In genomic region chr7:130896898-130897514, GRCh38 we compare ENCODE assay signal across 8 cellular contexts.
A peak's percentile ranks its signal among the peaks of the same experiment; 100 is the strongest.
DNase-seq lines count a peak whose midpoint lies in the region; ATAC-seq and TF ChIP-seq lines count a peak whose summit lies in the region.

No MANE protein-coding gene starts in this region.

- peak overlapping the region; percentile 70 for H3K4me3 Mint-ChIP-seq in activated T-helper 17 cell treated with anti-CD3 and anti-CD28 coated beads, Interleukin-2, amount 50 U/mL, for 72 hours
- peak overlapping the region; percentile 18 for H3K4me3 Mint-ChIP-seq in natural killer cell treated with Interleukin-12 subunit alpha and Interleukin-12 subunit beta and Interleukin-15 and Interleukin-18, amount 100 ng/mL, for 72 hours

- no peak overlapping the region for H3K4me2 ChIP-seq in DND-41 (ENCODE audit: insufficient read depth, low read length)

- peaks cover 100% of the 10 kb centered on the region for H3K36me3 Mint-ChIP-seq in activated T-helper 17 cell treated with anti-CD3 and anti-CD28 coated beads, Interleukin-2, amount 50 U/mL, for 72 hours (ENCODE audit: low read depth)
- H3K36me3 Mint-ChIP-seq in natural killer cell treated with Interleukin-12 subunit alpha and Interleukin-12 subunit beta and Interleukin-15 and Interleukin-18, amount 100 ng/mL, for 72 hours = peaks cover 35% of the 10 kb centered on the region

- peak; percentile 73 for ATAC-seq in DND-41 (ENCODE audit: insufficient read depth, low read depth)
- ATAC-seq in HG02885 (IDR thresholded peaks at IDR 0.05; ENCODE audit: poor library complexity, unreplicated experiment) = peak; percentile 48
- peak; percentile 46 for ATAC-seq in activated T-helper 17 cell treated with anti-CD3 and anti-CD28 coated beads, Interleukin-2, amount 50 U/mL, for 72 hours (replicated peaks)
- ATAC-seq in natural killer cell treated with Interleukin-12 subunit alpha and Interleukin-12 subunit beta and Interleukin-15 and Interleukin-18, amount 100 ng/mL, for 72 hours = peak; percentile 61 to 76
- ATAC-seq in HG02623 (IDR thresholded peaks at IDR 0.05; ENCODE audit: unreplicated experiment) = no peak

- no peak for TF ChIP-seq POLR2A in Peyer's patch (IDR thresholded peaks at IDR 0.05)

- peaks cover 40% of the 10 kb centered on the region for H3K4me1 ChIP-seq in DND-41 (ENCODE audit: insufficient read depth, low read length)
- peaks cover 8 to 76% (median 20%) of the 10 kb centered on the region in 4 donors for H3K4me1 ChIP-seq in Peyer's patch
- H3K4me1 ChIP-seq in subcutaneous abdominal adipose tissue (ENCODE audit: control insufficient read depth in 5 of 5, insufficient read depth in 5 of 5, low read length in 5 of 5) = peaks cover 0 to 36% (median 10%) of the 10 kb centered on the region in 5 donors

- H3K9ac ChIP-seq in DND-41 (ENCODE audit: low read depth, low read length) (no peak overlapping the region), subcutaneous abdominal adipose tissue (ENCODE audit: low read length in 5 of 5) (peak overlapping the region in 1 of 5 donors; percentile 21)

- H3K9me3 ChIP-seq in DND-41 (ENCODE audit: insufficient read depth, low read length, severe bottlenecking) (no peaks in the 10 kb centered on the region), Peyer's patch (no peaks in the 10 kb centered on the region), subcutaneous abdominal adipose tissue (ENCODE audit: control insufficient read depth in 5 of 5, low read length in 5 of 5) (no peaks in the 10 kb centered on the region)

- peaks cover 80% of the 10 kb centered on the region for H3K36me3 ChIP-seq in DND-41 (ENCODE audit: insufficient read depth, low read length)
- no peaks in the 10 kb centered on the region for H3K36me3 ChIP-seq in Peyer's patch
- peaks cover 0 to 47% (median 30%) of the 10 kb centered on the region in 5 donors for H3K36me3 ChIP-seq in subcutaneous abdominal adipose tissue (ENCODE audit: control insufficient read depth in 5 of 5, insufficient read depth in 5 of 5, low read length in 5 of 5)

- H3K27me3 ChIP-seq in DND-41 (ENCODE audit: insufficient read depth, low read length, poor library complexity) = no peaks in the 10 kb centered on the region
- no peaks in the 10 kb centered on the region for H3K27me3 ChIP-seq in Peyer's patch
- H3K27me3 ChIP-seq in subcutaneous abdominal adipose tissue (ENCODE audit: control insufficient read depth in 5 of 5, insufficient read depth in 4 of 5, low read length in 5 of 5) = no peaks in the 10 kb centered on the region

- H3K27me3 Mint-ChIP-seq in activated T-helper 17 cell treated with anti-CD3 and anti-CD28 coated beads, Interleukin-2, amount 50 U/mL, for 72 hours = no peaks in the 10 kb centered on the region
- H3K27me3 Mint-ChIP-seq in natural killer cell treated with Interleukin-12 subunit alpha and Interleukin-12 subunit beta and Interleukin-15 and Interleukin-18, amount 100 ng/mL, for 72 hours = no peaks in the 10 kb centered on the region

- H3K9me3 Mint-ChIP-seq in activated T-helper 17 cell treated with anti-CD3 and anti-CD28 coated beads, Interleukin-2, amount 50 U/mL, for 72 hours = no peaks in the 10 kb centered on the region
- H3K9me3 Mint-ChIP-seq in natural killer cell treated with Interleukin-12 subunit alpha and Interleukin-12 subunit beta and Interleukin-15 and Interleukin-18, amount 100 ng/mL, for 72 hours = no peaks in the 10 kb centered on the region

- H3K27ac ChIP-seq in DND-41 (ENCODE audit: low read length) (peak overlapping the region; percentile 44), Peyer's patch (peak overlapping the region; percentile 1 to 92 (median 50)), subcutaneous abdominal adipose tissue (ENCODE audit: low read depth, low read length) (peak overlapping the region; percentile 68)

- H3K4me1 Mint-ChIP-seq in activated T-helper 17 cell treated with anti-CD3 and anti-CD28 coated beads, Interleukin-2, amount 50 U/mL, for 72 hours = peaks cover 79% of the 10 kb centered on the region
- H3K4me1 Mint-ChIP-seq in natural killer cell treated with Interleukin-12 subunit alpha and Interleukin-12 subunit beta and Interleukin-15 and Interleukin-18, amount 100 ng/mL, for 72 hours (ENCODE audit: low read depth in 2 of 2) = peaks cover 74% of the 10 kb centered on the region in 2 donors

- H3K27ac Mint-ChIP-seq in activated T-helper 17 cell treated with anti-CD3 and anti-CD28 coated beads, Interleukin-2, amount 50 U/mL, for 72 hours = peak overlapping the region; percentile 97
- H3K27ac Mint-ChIP-seq in natural killer cell treated with Interleukin-12 subunit alpha and Interleukin-12 subunit beta and Interleukin-15 and Interleukin-18, amount 100 ng/mL, for 72 hours = peak overlapping the region; percentile 82 to 88

- H4K20me1 ChIP-seq in DND-41 (ENCODE audit: insufficient read depth, low read length) = peaks cover 84% of the 10 kb centered on the region

- H2AFZ ChIP-seq in DND-41 (ENCODE audit: low read depth, low read length) = no peak overlapping the region

- TF ChIP-seq CTCF in DND-41 (IDR thresholded peaks at IDR 0.05; ENCODE audit: borderline replicate concordance, extremely low read depth, low read length, poor library complexity, severe bottlenecking) (peak; percentile 88), Peyer's patch (IDR thresholded peaks at IDR 0.05) (peak; percentile 71 to 91 (median 79)), fibroblast of mammary gland (conservative IDR thresholded peaks at IDR 0.05; ENCODE audit: control insufficient read depth, insufficient read depth, low read depth, low read length) (peak; percentile 67)

- H3K79me2 ChIP-seq in DND-41 (ENCODE audit: insufficient read depth, low read length) = peaks cover 94% of the 10 kb centered on the region

- H3K4me3 ChIP-seq in DND-41 (ENCODE audit: low read depth in 1 of 2, low read length in 2 of 2) = no peak overlapping the region
- no peak overlapping the region for H3K4me3 ChIP-seq in Peyer's patch
- no peak overlapping the region for H3K4me3 ChIP-seq in fibroblast of mammary gland (ENCODE audit: control insufficient read depth, low read depth, low read length)
- H3K4me3 ChIP-seq in subcutaneous abdominal adipose tissue (ENCODE audit: low read depth in 1 of 5, low read length in 5 of 5) = no peak overlapping the region

- peak; percentile 71 for DNase-seq in DND-41
- DNase-seq in Peyer's patch = peak; percentile 66 to 86 (median 85)
- DNase-seq in fibroblast of mammary gland (ENCODE audit: low read depth) = peak; percentile 82
- DNase-seq in natural killer cell treated with Interleukin-12 subunit alpha and Interleukin-12 subunit beta and Interleukin-15 and Interleukin-18, amount 100 ng/mL, for 72 hours (ENCODE audit: low spot score) = peak; percentile 71
